In genomic region chr9:99057665-99058625, GRCh38 we compare ENCODE assay signal across 8 cellular contexts. TPM values are rescaled to one million over a fixed set of nuclear protein-coding genes. Genes with fewer than 3 reads are reported as not detected.
DNase-seq lines count a peak whose midpoint lies in the region; ATAC-seq and TF ChIP-seq lines count a peak whose summit lies in the region.

No MANE protein-coding gene starts in this region.

- H3K27ac ChIP-seq in right atrium auricular region (peak overlapping the region in 1 of 2 donors; percentile 48), testis (no peak overlapping the region)

- peaks cover 0 to 3% (median 0%) of the 10 kb centered on the region in 7 donors for H3K9me3 Mint-ChIP-seq in naive B cell

- no peak for DNase-seq in Right ventricle myocardium inferior (ENCODE audit: missing footprints)
- DNase-seq in right atrium auricular region (ENCODE audit: low spot score), result no peak
- DNase-seq in T-helper 22 cell (ENCODE audit: low read depth), result peak; percentile 38
- peak; percentile 71 for DNase-seq in brain pericyte (ENCODE audit: low read depth, low spot score)
- DNase-seq in naive B cell, result peak; percentile 69
- peak; percentile 39 for DNase-seq in testis
- DNase-seq in 8988T, result no peak

- no peaks in the 10 kb centered on the region for H3K27me3 Mint-ChIP-seq in naive B cell

- H3K27me3 ChIP-seq in right atrium auricular region (no peaks in the 10 kb centered on the region), testis (no peaks in the 10 kb centered on the region)

- peaks cover 55 to 65% (median 63%) of the 10 kb centered on the region in 3 donors for H3K4me1 Mint-ChIP-seq in naive B cell

- H3K4me3 Mint-ChIP-seq in naive B cell, result peak overlapping the region; percentile 68 to 92 (median 86)

- TF ChIP-seq CTCF in right atrium auricular region (IDR thresholded peaks at IDR 0.05), result no peak
- no peak for TF ChIP-seq CTCF in testis (IDR thresholded peaks at IDR 0.05)

- intact Hi-C loops in Right ventricle myocardium inferior (cut with DNase I) (no loop called here), testis (cut with DNase I; ENCODE audit: low total_unique reads) (no loop called here)

- H3K36me3 Mint-ChIP-seq in naive B cell, result no peaks in the 10 kb centered on the region

- H3K27ac Mint-ChIP-seq in naive B cell, result peak overlapping the region; percentile 78 to 96 (median 86)

- H3K36me3 ChIP-seq in right atrium auricular region (peaks cover 8% of the 10 kb centered on the region), testis (ENCODE audit: low read depth, missing control alignments) (no peaks in the 10 kb centered on the region)

- 68 to 71% methylated on average over 7 of the region's 7 CpGs for whole genome bisulfite sequencing in testis, 2 donors

- peaks cover 0 to 9% of the 10 kb centered on the region in 2 donors for H3K4me1 ChIP-seq in right atrium auricular region
- H3K4me1 ChIP-seq in testis, result no peaks in the 10 kb centered on the region

- H3K4me3 ChIP-seq in right atrium auricular region (no peak overlapping the region), testis (no peak overlapping the region)

- ATAC-seq in Right ventricle myocardium inferior, result peak; percentile 60
- peak; percentile 78 for ATAC-seq in HG03378 (IDR thresholded peaks at IDR 0.05; ENCODE audit: unreplicated experiment)
- peak; percentile 63 to 64 for ATAC-seq in naive B cell (ENCODE audit: low read depth in 2 of 2)

- H3K9me3 ChIP-seq in right atrium auricular region (no peaks in the 10 kb centered on the region), testis (no peaks in the 10 kb centered on the region)

- TF ChIP-seq POLR2A in testis (IDR thresholded peaks at IDR 0.05), result no peak

RNA-seq across cellular contexts. Expression of gene TGFBR1, which starts 47.0 kb away (rescaled TPM):
- 14.8 TPM for total RNA-seq in Right ventricle myocardium inferior
- 10 to 100 TPM in 1 of 2 donors, 1 to 10 TPM in 1; 8.0 to 15.4 TPM for total RNA-seq in right atrium auricular region
- 10 to 100 TPM in 4 of 6 donors, 1 to 10 TPM in 2; 6.6 to 14.6 (median 11.3) TPM for polyA plus RNA-seq in naive B cell (ENCODE audit: low read depth in 6 of 6)
- 10 to 100 TPM; 20.9 to 28.7 TPM for total RNA-seq in testis
- polyA plus RNA-seq in testis (ENCODE audit: insufficient read depth, low read depth, low replicate concordance), result 30.8 TPM

Comparison
In these comparisons a context has a peak if more than half of its experiments do, and no peak if none do; other contexts are left out.
1. DNase-seq: peak in T-helper 22 cell (single experiment), brain pericyte (single experiment), naive B cell (single experiment) and testis (single experiment); none in Right ventricle myocardium inferior (single experiment), right atrium auricular region (single experiment) and 8988T (single experiment).
2. Peak in every context shown above with its lines, with median percentiles within 50 percentile points of each other: ATAC-seq.